Comparison of ENCODE assay signal across 22 cellular contexts in the genomic region with DNA sequence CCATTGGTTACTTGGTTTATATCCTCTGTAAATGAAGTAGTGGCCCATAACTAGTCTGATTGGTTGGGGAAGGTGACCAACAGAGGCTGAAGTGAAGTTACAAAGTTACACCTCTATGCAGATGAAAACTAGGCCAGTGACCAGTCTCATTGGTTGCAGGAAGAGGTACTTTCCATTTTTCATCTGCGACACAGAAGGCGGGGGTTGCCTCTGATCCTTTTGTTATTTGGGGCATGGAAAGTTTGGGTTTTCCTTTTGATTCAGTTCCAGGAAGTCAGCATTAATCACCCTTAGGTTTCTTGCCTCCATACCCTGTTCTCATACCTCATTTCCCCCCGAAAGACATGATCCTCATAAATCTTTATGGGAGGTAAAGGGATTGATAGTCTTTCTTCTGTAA.
"Had no signal": no experiment of that assay in that cellular context is flagged by ENCODE, and none has a peak within 500 bp of the region (broad histone marks: within the 10 kb centered on the region; RNA-seq: fewer than 3 reads in every experiment).

No MANE protein-coding gene starts in this region.

- H3K9ac ChIP-seq: neural progenitor cell had no signal

- H3K27ac ChIP-seq: breast epithelium, hepatocyte, left ventricle myocardium inferior, neural progenitor cell, right atrium auricular region, spleen, thoracic aorta had no signal

- H3K4me2 ChIP-seq: hepatocyte, neural progenitor cell had no signal

- H3K4me1 Mint-ChIP-seq: activated CD4-positive, alpha-beta T cell treated with anti-CD3 and anti-CD28 coated beads, Interleukin-2, amount 10 ng/mL, durations not matched to agents 7 days and 5 days; naive thymus-derived CD8-positive, alpha-beta T cell; neural progenitor cell had no signal

- ATAC-seq: naive thymus-derived CD8-positive, alpha-beta T cell; SK-N-SH treated with all-trans-retinoic acid at 6 μM for 48 hours had no signal

- H3K4me1 ChIP-seq: breast epithelium, left ventricle myocardium inferior, neural progenitor cell, right atrium auricular region, spleen had no signal

- DNase-seq: activated CD4-positive, alpha-beta T cell treated with anti-CD3 and anti-CD28 coated beads, Interleukin-2, amount 10 ng/mL, durations not matched to agents 7 days and 5 days; activated CD4-positive, CD25-positive, alpha-beta regulatory T cell treated with anti-CD3 and anti-CD28 coated beads, Interleukin-2, amount 50 U/mL, for 72 hours; activated CD8-positive, alpha-beta memory T cell treated with anti-CD3 and anti-CD28 coated beads, Interleukin-2, amount 50 U/mL, for 4 hours; activated gamma-delta T cell; activated T-cell treated with anti-CD3 and anti-CD28 coated beads, Interleukin-2, amount 50 U/mL, for 1 hour; central memory CD4-positive, alpha-beta T cell; islet precursor cell; left ventricle myocardium inferior; naive thymus-derived CD8-positive, alpha-beta T cell; spleen; stimulated activated CD4-positive, alpha-beta T cell treated with anti-CD3 and anti-CD28 coated beads, Interleukin-2, amount 100 ng/mL, for 48 hours; stimulated activated naive CD4-positive, alpha-beta T cell treated with Interleukin-2 at 50 U/mL for 16 hours; T-helper 2 cell; trophoblast cell had no signal

- H3K27me3 Mint-ChIP-seq: activated CD4-positive, alpha-beta T cell treated with anti-CD3 and anti-CD28 coated beads, Interleukin-2, amount 10 ng/mL, durations not matched to agents 7 days and 5 days; dendritic cell treated with granulocyte-macrophage colony-stimulating factor and Interleukin-4, amounts not matched to agents 40 ng/mL and 50 ng/mL, for 4 days; naive thymus-derived CD8-positive, alpha-beta T cell had no signal

- H3K27me3 ChIP-seq: breast epithelium, hepatocyte, neural progenitor cell, right atrium auricular region, spleen had no signal

- H3K27ac Mint-ChIP-seq: activated CD4-positive, alpha-beta T cell treated with anti-CD3 and anti-CD28 coated beads, Interleukin-2, amount 10 ng/mL, durations not matched to agents 7 days and 5 days; activated T-helper 1 cell treated with anti-CD3 and anti-CD28 coated beads, Interleukin-12 subunit alpha, Interleukin-12 subunit beta, Interleukin-2, Interleukin-4 antibody, amounts not matched to agents 30 ng/mL and 10 ng/mL and 1 ng/mL, durations not matched to agents 14 hours and 24 hours and 36 hours; dendritic cell treated with granulocyte-macrophage colony-stimulating factor and Interleukin-4, amounts not matched to agents 40 ng/mL and 50 ng/mL, for 4 days; naive thymus-derived CD8-positive, alpha-beta T cell; neural progenitor cell had no signal

- H3K4me3 Mint-ChIP-seq: activated CD4-positive, alpha-beta T cell treated with anti-CD3 and anti-CD28 coated beads, Interleukin-2, amount 10 ng/mL, durations not matched to agents 7 days and 5 days; activated T-helper 1 cell treated with anti-CD3 and anti-CD28 coated beads, Interleukin-12 subunit alpha, Interleukin-12 subunit beta, Interleukin-2, Interleukin-4 antibody, amounts not matched to agents 30 ng/mL and 10 ng/mL and 1 ng/mL, durations not matched to agents 14 hours and 24 hours and 36 hours; dendritic cell treated with granulocyte-macrophage colony-stimulating factor and Interleukin-4, amounts not matched to agents 40 ng/mL and 50 ng/mL, for 4 days; naive thymus-derived CD8-positive, alpha-beta T cell; neural progenitor cell had no signal

- H3K4me3 ChIP-seq: left ventricle myocardium inferior, neural progenitor cell, right atrium auricular region, thoracic aorta had no signal
